In genomic region chr1:92080128-92080985, GRCh38 we compare ENCODE assay signal across 8 cellular contexts. TPM values are rescaled to one million over a fixed set of nuclear protein-coding genes. Genes with fewer than 3 reads are reported as not detected.
A peak's percentile ranks its signal among the peaks of the same experiment; 100 is the strongest.
DNase-seq lines count a peak whose midpoint lies in the region; ATAC-seq and TF ChIP-seq lines count a peak whose summit lies in the region.

Gene BTBD8, plus strand, starts transcription at chr1:92080345. Its CDS starts 227 bp downstream, at chr1:92080572.

- H3K4me3 ChIP-seq in testis, result peak within 1 kb of the TSS; percentile 71 to 93

- peak within 1 kb of the TSS; percentile 92 for H3K4me3 Mint-ChIP-seq in activated naive CD8-positive, alpha-beta T cell
- peak within 1 kb of the TSS; percentile 96 for H3K4me3 Mint-ChIP-seq in osteocyte (ENCODE audit: unreplicated experiment)

- DNase-seq in GM04504 (ENCODE audit: low read depth) (peak; percentile 46), NAMALWA (ENCODE audit: low spot score) (peak; percentile 84), Right ventricle myocardium inferior (ENCODE audit: missing footprints) (peak; percentile 92), osteocyte (ENCODE audit: extremely low spot score, unreplicated experiment) (peak; percentile 85), testis (peak; percentile 93)

- H3K9me3 ChIP-seq in testis, result no peaks in the 10 kb centered on the region

- peaks cover 5% of the 10 kb centered on the region for H3K9me3 Mint-ChIP-seq in activated naive CD8-positive, alpha-beta T cell (ENCODE audit: low read depth)
- H3K9me3 Mint-ChIP-seq in osteocyte (ENCODE audit: unreplicated experiment), result peaks cover 12% of the 10 kb centered on the region

- H3K36me3 Mint-ChIP-seq in activated naive CD8-positive, alpha-beta T cell, result peaks cover 4% of the 10 kb centered on the region
- H3K36me3 Mint-ChIP-seq in osteocyte (ENCODE audit: unreplicated experiment), result peaks cover 1% of the 10 kb centered on the region

- TF ChIP-seq POLR2A in testis (IDR thresholded peaks at IDR 0.05), result no peak

- peak within 1 kb of the TSS; percentile 77 for H3K27ac Mint-ChIP-seq in activated naive CD8-positive, alpha-beta T cell
- peak within 1 kb of the TSS; percentile 79 for H3K27ac Mint-ChIP-seq in osteocyte (ENCODE audit: unreplicated experiment)

- TF ChIP-seq CTCF in osteocyte (IDR thresholded peaks at IDR 0.05) (no peak), testis (IDR thresholded peaks at IDR 0.05) (no peak)

- 0% methylated on average over 46 to 55 of the region's 55 CpGs for WGBS in testis, 2 donors

- H3K36me3 ChIP-seq in testis (ENCODE audit: low read depth, missing control alignments), result no peaks in the 10 kb centered on the region

- ATAC-seq in HG02571 (IDR thresholded peaks at IDR 0.05; ENCODE audit: unreplicated experiment) (peak; percentile 96), SK-N-SH treated with all-trans-retinoic acid at 6 μM for 48 hours (peak; percentile 99), Right ventricle myocardium inferior (peak; percentile 98)

- H3K4me1 Mint-ChIP-seq in activated naive CD8-positive, alpha-beta T cell (ENCODE audit: low read depth), result peaks cover 19% of the 10 kb centered on the region
- H3K4me1 Mint-ChIP-seq in osteocyte (ENCODE audit: unreplicated experiment), result peaks cover 8% of the 10 kb centered on the region

- H3K4me1 ChIP-seq in testis, result no peaks in the 10 kb centered on the region

- no peaks in the 10 kb centered on the region for H3K27me3 ChIP-seq in testis

- H3K27me3 Mint-ChIP-seq in activated naive CD8-positive, alpha-beta T cell, result no peaks in the 10 kb centered on the region
- H3K27me3 Mint-ChIP-seq in osteocyte (ENCODE audit: unreplicated experiment), result peaks cover under 1% of the 10 kb centered on the region

- intact Hi-C loops in Right ventricle myocardium inferior (cut with DNase I) (no loop called here), testis (cut with DNase I; ENCODE audit: low total_unique reads) (no loop called here)

- peak within 1 kb of the TSS; percentile 68 to 83 for H3K27ac ChIP-seq in testis

TF ChIP-seq in SK-N-SH treated with all-trans-retinoic acid at 6 μM for 48 hours, 23 proteins besides CTCF, POLR2A, EP300 and RAD21:
- TF ChIP-seq GLIS3 (CRISPR knock-in tag; IDR thresholded peaks at IDR 0.05) (no peak), PATZ1 (CRISPR knock-in tag; IDR thresholded peaks at IDR 0.05; ENCODE audit: borderline replicate concordance) (no peak), CREB5 (CRISPR knock-in tag; IDR thresholded peaks at IDR 0.05; ENCODE audit: low read depth) (no peak), ZNF565 (CRISPR knock-in tag; conservative IDR thresholded peaks at IDR 0.05; ENCODE audit: low read depth) (no peak)

RNA-seq across cellular contexts. Expression of gene BTBD8, which starts in this region (rescaled TPM):
- total RNA-seq in Right ventricle myocardium inferior (4.3 TPM), osteocyte (1.9 and 2.0 TPM in 2 replicates), testis (10 to 100 TPM; 14.6 to 15.3 TPM)
- 4.5 TPM for polyA plus RNA-seq in testis (ENCODE audit: insufficient read depth, low read depth, low replicate concordance)

Comparison
In these comparisons a context has a peak if more than half of its experiments do, and no peak if none do; other contexts are left out.
1. Peak in every context shown above with its lines: DNase-seq, ATAC-seq, H3K4me3 ChIP-seq and H3K27ac ChIP-seq.